In the genomic region with DNA sequence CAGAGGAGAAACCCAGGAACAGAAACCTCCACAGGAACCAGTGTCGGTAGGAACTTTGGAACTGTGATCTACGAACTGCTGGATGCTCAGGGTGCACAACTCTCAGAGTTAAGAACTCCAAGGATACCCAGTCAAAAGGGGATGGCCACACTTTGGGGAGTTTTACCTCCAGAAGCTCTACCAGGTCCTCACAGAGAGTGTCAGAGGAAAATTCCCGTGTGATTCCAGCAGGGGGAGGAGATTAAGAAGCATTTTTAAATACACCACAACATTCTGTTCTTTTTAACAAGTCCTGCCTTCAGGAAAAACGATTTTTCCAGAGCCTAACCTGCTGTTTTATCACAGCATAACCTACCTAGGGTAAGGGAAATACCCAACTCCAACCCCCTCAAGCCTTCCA, we compare ENCODE assay signal across 11 cellular contexts.
DNase-seq lines count a peak whose midpoint lies in the region; ATAC-seq and TF ChIP-seq lines count a peak whose summit lies in the region.
"Had no signal": no experiment of that assay in that cellular context is flagged by ENCODE, and none has a peak within 500 bp of the region (broad histone marks: within the 10 kb centered on the region; RNA-seq: fewer than 3 reads in every experiment).

No MANE protein-coding gene starts in this region.

- intact Hi-C loops in heart right ventricle (cut with DNase I): no loop called here

- H3K4me1 ChIP-seq in heart right ventricle (no peaks in the 10 kb centered on the region), right atrium auricular region (no peaks in the 10 kb centered on the region)
- H3K4me1 ChIP-seq: BLaER1 treated with 17β-estradiol and CSF1 and Interleukin-3, amounts not matched to agents 10 nM and 100 nM had no signal

- H3K27ac ChIP-seq in heart right ventricle (no peak overlapping the region), right atrium auricular region (no peak overlapping the region)
- H3K27ac ChIP-seq: BLaER1 treated with 17β-estradiol and CSF1 and Interleukin-3, amounts not matched to agents 10 nM and 100 nM had no signal

- no peaks in the 10 kb centered on the region for H3K27me3 ChIP-seq in heart right ventricle
- no peaks in the 10 kb centered on the region for H3K27me3 ChIP-seq in right atrium auricular region
- H3K27me3 ChIP-seq: BLaER1 treated with 17β-estradiol and CSF1 and Interleukin-3, amounts not matched to agents 10 nM and 100 nM had no signal

- ATAC-seq in heart right ventricle: no peak
- ATAC-seq in SK-N-SH treated with all-trans-retinoic acid at 6 μM for 48 hours: peak; percentile 41; the same call in 1 of the 3 replicates
- ATAC-seq in GM18861 (IDR thresholded peaks at IDR 0.05; ENCODE audit: unreplicated experiment): no peak

- TF ChIP-seq CTCF in heart right ventricle (IDR thresholded peaks at IDR 0.05) (peak in 6 of 9 donors; percentile 9 to 38 (median 18)), right atrium auricular region (IDR thresholded peaks at IDR 0.05) (peak in 1 of 2 donors; percentile 43)

- DNase-seq in heart right ventricle (no peak), right atrium auricular region (ENCODE audit: low spot score) (no peak), iPS DF 19.7 (ENCODE audit: low read depth, low spot score) (peak; percentile 3), DMS114 treated with DMSO at 0.1 percent for 48 hours (lab: John Stamatoyannopoulos, UW; ENCODE audit: unreplicated experiment) (no peak), superior temporal gyrus (ENCODE audit: extremely low spot score) (no peak), cerebellar nuclear complex (lab: John Stamatoyannopoulos, UW) (no peak)
- DNase-seq: anterior cingulate cortex, NCI-H510A had no signal

- no peaks in the 10 kb centered on the region for H3K36me3 ChIP-seq in heart right ventricle
- H3K36me3 ChIP-seq in right atrium auricular region: no peaks in the 10 kb centered on the region
- H3K36me3 ChIP-seq: BLaER1 treated with 17β-estradiol and CSF1 and Interleukin-3, amounts not matched to agents 10 nM and 100 nM had no signal

- H3K9me3 ChIP-seq in heart right ventricle (no peaks in the 10 kb centered on the region), right atrium auricular region (no peaks in the 10 kb centered on the region)

- H3K4me3 ChIP-seq in heart right ventricle (no peak overlapping the region), right atrium auricular region (no peak overlapping the region)
- H3K4me3 ChIP-seq: BLaER1 treated with 17β-estradiol and CSF1 and Interleukin-3, amounts not matched to agents 10 nM and 100 nM had no signal

- WGBS in heart right ventricle, 2 donors: 59 to 65% methylated on average over 4 of the region's 4 CpGs

TF ChIP-seq in SK-N-SH treated with all-trans-retinoic acid at 6 μM for 48 hours, 23 proteins besides CTCF, POLR2A, EP300 and RAD21:
- TF ChIP-seq, protein P1, sequence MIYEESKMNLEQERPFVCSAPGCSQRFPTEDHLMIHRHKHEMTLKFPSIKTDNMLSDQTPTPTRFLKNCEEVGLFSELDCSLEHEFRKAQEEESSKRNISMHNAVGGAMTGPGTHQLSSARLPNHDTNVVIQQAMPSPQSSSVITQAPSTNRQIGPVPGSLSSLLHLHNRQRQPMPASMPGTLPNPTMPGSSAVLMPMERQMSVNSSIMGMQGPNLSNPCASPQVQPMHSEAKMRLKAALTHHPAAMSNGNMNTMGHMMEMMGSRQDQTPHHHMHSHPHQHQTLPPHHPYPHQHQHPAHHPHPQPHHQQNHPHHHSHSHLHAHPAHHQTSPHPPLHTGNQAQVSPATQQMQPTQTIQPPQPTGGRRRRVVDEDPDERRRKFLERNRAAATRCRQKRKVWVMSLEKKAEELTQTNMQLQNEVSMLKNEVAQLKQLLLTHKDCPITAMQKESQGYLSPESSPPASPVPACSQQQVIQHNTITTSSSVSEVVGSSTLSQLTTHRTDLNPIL (CRISPR knock-in tag; IDR thresholded peaks at IDR 0.05; ENCODE audit: low read depth): no peak
- TF ChIP-seq SNAI2 (CRISPR knock-in tag; IDR thresholded peaks at IDR 0.05) (no peak), ZC3H10 (CRISPR knock-in tag; IDR thresholded peaks at IDR 0.05) (no peak), TOX (CRISPR knock-in tag; IDR thresholded peaks at IDR 0.05; ENCODE audit: borderline replicate concordance) (no peak), TCF4 (CRISPR knock-in tag; IDR thresholded peaks at IDR 0.05; ENCODE audit: borderline replicate concordance) (no peak), ZNF70 (CRISPR knock-in tag; IDR thresholded peaks at IDR 0.05) (no peak), ESRRG (CRISPR knock-in tag; IDR thresholded peaks at IDR 0.05) (no peak), ZNF8 (CRISPR knock-in tag; IDR thresholded peaks at IDR 0.05) (no peak), ISL1 (CRISPR knock-in tag; IDR thresholded peaks at IDR 0.05) (no peak), RARB (CRISPR knock-in tag; IDR thresholded peaks at IDR 0.05) (no peak), OSR1 (CRISPR knock-in tag; IDR thresholded peaks at IDR 0.05) (no peak), ZFP3 (CRISPR knock-in tag; IDR thresholded peaks at IDR 0.05) (no peak), ZFP30 (CRISPR knock-in tag; IDR thresholded peaks at IDR 0.05) (no peak), ZNF565 (CRISPR knock-in tag; conservative IDR thresholded peaks at IDR 0.05; ENCODE audit: low read depth) (no peak), PPARA (CRISPR knock-in tag; IDR thresholded peaks at IDR 0.05; ENCODE audit: borderline replicate concordance) (no peak), ARNTL (CRISPR knock-in tag; IDR thresholded peaks at IDR 0.05; ENCODE audit: borderline replicate concordance, low read depth) (no peak)
- TF ChIP-seq, protein P2, sequence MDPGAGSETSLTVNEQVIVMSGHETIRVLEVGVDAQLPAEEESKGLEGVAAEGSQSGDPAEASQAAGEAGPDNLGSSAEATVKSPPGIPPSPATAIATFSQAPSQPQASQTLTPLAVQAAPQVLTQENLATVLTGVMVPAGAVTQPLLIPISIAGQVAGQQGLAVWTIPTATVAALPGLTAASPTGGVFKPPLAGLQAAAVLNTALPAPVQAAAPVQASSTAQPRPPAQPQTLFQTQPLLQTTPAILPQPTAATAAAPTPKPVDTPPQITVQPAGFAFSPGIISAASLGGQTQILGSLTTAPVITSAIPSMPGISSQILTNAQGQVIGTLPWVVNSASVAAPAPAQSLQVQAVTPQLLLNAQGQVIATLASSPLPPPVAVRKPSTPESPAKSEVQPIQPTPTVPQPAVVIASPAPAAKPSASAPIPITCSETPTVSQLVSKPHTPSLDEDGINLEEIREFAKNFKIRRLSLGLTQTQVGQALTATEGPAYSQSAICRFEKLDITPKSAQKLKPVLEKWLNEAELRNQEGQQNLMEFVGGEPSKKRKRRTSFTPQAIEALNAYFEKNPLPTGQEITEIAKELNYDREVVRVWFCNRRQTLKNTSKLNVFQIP (CRISPR knock-in tag; IDR thresholded peaks at IDR 0.05; ENCODE audit: borderline replicate concordance, low read depth): no peak
- TF ChIP-seq, protein P3, sequence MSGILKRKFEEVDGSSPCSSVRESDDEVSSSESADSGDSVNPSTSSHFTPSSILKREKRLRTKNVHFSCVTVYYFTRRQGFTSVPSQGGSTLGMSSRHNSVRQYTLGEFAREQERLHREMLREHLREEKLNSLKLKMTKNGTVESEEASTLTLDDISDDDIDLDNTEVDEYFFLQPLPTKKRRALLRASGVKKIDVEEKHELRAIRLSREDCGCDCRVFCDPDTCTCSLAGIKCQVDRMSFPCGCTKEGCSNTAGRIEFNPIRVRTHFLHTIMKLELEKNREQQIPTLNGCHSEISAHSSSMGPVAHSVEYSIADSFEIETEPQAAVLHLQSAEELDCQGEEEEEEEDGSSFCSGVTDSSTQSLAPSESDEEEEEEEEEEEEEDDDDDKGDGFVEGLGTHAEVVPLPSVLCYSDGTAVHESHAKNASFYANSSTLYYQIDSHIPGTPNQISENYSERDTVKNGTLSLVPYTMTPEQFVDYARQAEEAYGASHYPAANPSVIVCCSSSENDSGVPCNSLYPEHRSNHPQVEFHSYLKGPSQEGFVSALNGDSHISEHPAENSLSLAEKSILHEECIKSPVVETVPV (CRISPR knock-in tag; IDR thresholded peaks at IDR 0.05): no peak
